In genomic region chr6:63340351-63340750, GRCh38 we compare ENCODE assay signal across 11 cellular contexts. TPM values are rescaled to one million over a fixed set of nuclear protein-coding genes. Genes with fewer than 3 reads are reported as not detected.
"Had no signal": no experiment of that assay in that cellular context is flagged by ENCODE, and none has a peak within 500 bp of the region (broad histone marks: within the 10 kb centered on the region; RNA-seq: fewer than 3 reads in every experiment).

No MANE protein-coding gene starts in this region.

- H3K9me3 ChIP-seq: HAP-1 had no signal

- H3K4me1 ChIP-seq: HAP-1 had no signal

- H3K27ac ChIP-seq: GM23248, HL-60 had no signal

- H3K4me3 ChIP-seq: GM23248, HAP-1, K562 had no signal

- H3K9ac ChIP-seq: GM23248 had no signal

- H3K36me3 ChIP-seq: HAP-1 had no signal

- FAIRE-seq: K562 had no signal

- H2AFZ ChIP-seq: GM23248 had no signal

- ATAC-seq: K562 had no signal

- DNase-seq: GM23248, GOT3, H7, HFFc6, IMR-90, KG1 had no signal

RNA-seq across cellular contexts. Expression of gene LGSN, which starts 20.6 kb away (rescaled TPM):
- total RNA-seq: GM23248, H4, HFFc6, HT1080, IMR-90, K562 had no signal
- polyA plus RNA-seq: GM23248, IMR-90 had no signal
